Comparison of ENCODE assay signal across 25 cellular contexts in genomic region chr11:29395555-29396072, GRCh38.
"Had no signal": no experiment of that assay in that cellular context is flagged by ENCODE, and none has a peak within 500 bp of the region (broad histone marks: within the 10 kb centered on the region; RNA-seq: fewer than 3 reads in every experiment).

No MANE protein-coding gene starts in this region.

- H3K4me2 ChIP-seq: PC-9 had no signal

- H3K36me3 Mint-ChIP-seq: activated naive CD8-positive, alpha-beta T cell had no signal

- FAIRE-seq: TTC549 had no signal

- H3K4me3 ChIP-seq: breast epithelium, PC-9 had no signal

- H3K27me3 Mint-ChIP-seq: activated B cell treated with CpG ODN at 0.5 μM for 24 hours; activated CD4-positive, alpha-beta T cell treated with anti-CD3 and anti-CD28 coated beads, Interleukin-2, amount 10 ng/mL, durations not matched to agents 24 days and 14 days; activated naive CD8-positive, alpha-beta T cell; activated T-helper 17 cell treated with anti-CD3 and anti-CD28 coated beads, Interleukin-2, amount 50 U/mL, for 72 hours; T-helper 17 cell had no signal

- H3K4me3 Mint-ChIP-seq: activated B cell treated with CpG ODN at 0.5 μM for 24 hours; activated CD4-positive, alpha-beta T cell treated with anti-CD3 and anti-CD28 coated beads, Interleukin-2, amount 10 ng/mL, durations not matched to agents 24 days and 14 days; activated naive CD4-positive, alpha-beta T cell treated with anti-CD3 and anti-CD28 coated beads for 36 hours; activated naive CD8-positive, alpha-beta T cell; activated T-helper 17 cell treated with anti-CD3 and anti-CD28 coated beads, Interleukin-2, amount 50 U/mL, for 72 hours; T-helper 17 cell had no signal

- H3K4me1 Mint-ChIP-seq: activated B cell treated with CpG ODN at 0.5 μM for 24 hours; activated CD4-positive, alpha-beta T cell treated with anti-CD3 and anti-CD28 coated beads, Interleukin-2, amount 10 ng/mL, durations not matched to agents 24 days and 14 days; activated T-helper 17 cell treated with anti-CD3 and anti-CD28 coated beads, Interleukin-2, amount 50 U/mL, for 72 hours; T-helper 17 cell had no signal

- H3K4me1 ChIP-seq: breast epithelium had no signal

- H3K27me3 ChIP-seq: breast epithelium had no signal

- DNase-seq: activated B cell treated with CpG ODN at 0.5 μM for 24 hours; activated CD4-positive, alpha-beta T cell treated with anti-CD3 and anti-CD28 coated beads for 1 hour; activated CD4-positive, alpha-beta T cell treated with anti-CD3 and anti-CD28 coated beads, Interleukin-2, amount 10 ng/mL, durations not matched to agents 24 days and 14 days; activated CD4-positive, alpha-beta T cell treated with anti-CD3 and anti-CD28 coated beads, Interleukin-2, amount 50 U/mL, for 48 hours; activated CD8-positive, alpha-beta memory T cell treated with anti-CD3 and anti-CD28 coated beads for 24 hours; activated gamma-delta T cell; activated naive CD4-positive, alpha-beta T cell treated with anti-CD3 and anti-CD28 coated beads for 36 hours; activated T-cell treated with anti-CD3 and anti-CD28 coated beads, Interleukin-2, amount 50 U/mL, for 48 hours; caudate nucleus; KG1; MV-4-11; NCI-H1092 treated with DMSO at 0.1 percent for 48 hours; NCI-H1436; NCI-H1694 treated with DMSO at 0.1 percent for 48 hours; NCI-H2029 treated with DMSO at 0.1 percent for 48 hours; NCI-H510A treated with DMSO at 0.1 percent for 48 hours; NCI-H69; PC-9; SHP77 treated with DMSO at 0.1 percent for 48 hours; T-helper 17 cell; T-helper 9 cell had no signal

- H3K27ac ChIP-seq: breast epithelium, PC-9 had no signal

- ATAC-seq: activated T-helper 17 cell treated with anti-CD3 and anti-CD28 coated beads, Interleukin-2, amount 50 U/mL, for 72 hours; T-helper 17 cell had no signal

- H3K36me3 ChIP-seq: breast epithelium had no signal

- H3K9me3 ChIP-seq: breast epithelium had no signal

- H2AFZ ChIP-seq: PC-9 had no signal
